In the genomic region with DNA sequence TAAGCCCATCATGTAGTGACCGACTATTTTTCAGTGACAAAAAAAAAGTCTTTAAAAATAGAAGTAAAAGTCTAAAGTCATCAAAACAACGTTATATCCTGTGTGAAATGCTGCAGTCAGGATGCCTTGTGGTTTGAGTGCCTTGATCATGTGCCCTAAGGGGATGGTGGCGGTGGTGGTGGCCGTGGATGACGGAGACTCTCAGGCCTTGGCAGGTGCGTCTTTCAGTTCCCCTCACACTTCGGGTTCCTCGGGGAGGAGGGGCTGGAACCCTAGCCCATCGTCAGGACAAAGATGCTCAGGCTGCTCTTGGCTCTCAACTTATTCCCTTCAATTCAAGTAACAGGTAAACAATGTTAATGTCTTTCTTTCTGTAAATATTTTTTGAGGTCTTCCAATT, we compare ENCODE assay signal across 1 cellular context.
TF ChIP-seq lines count a peak whose summit lies in the region.

Gene CD28, plus strand, starts transcription at position 237 of the 400 bp plus-strand sequence. Its CDS starts 58 bp downstream, at position 295.

TF ChIP-seq in HepG2, 621 proteins besides CTCF, POLR2A, EP300 and RAD21 (continued from another document):
- TF ChIP-seq ZSCAN9 (CRISPR knock-in tag; IDR thresholded peaks at IDR 0.05; ENCODE audit: borderline replicate concordance) (no peak), NCOA1 (CRISPR knock-in tag; IDR thresholded peaks at IDR 0.05) (no peak)
- TF ChIP-seq, protein P1, sequence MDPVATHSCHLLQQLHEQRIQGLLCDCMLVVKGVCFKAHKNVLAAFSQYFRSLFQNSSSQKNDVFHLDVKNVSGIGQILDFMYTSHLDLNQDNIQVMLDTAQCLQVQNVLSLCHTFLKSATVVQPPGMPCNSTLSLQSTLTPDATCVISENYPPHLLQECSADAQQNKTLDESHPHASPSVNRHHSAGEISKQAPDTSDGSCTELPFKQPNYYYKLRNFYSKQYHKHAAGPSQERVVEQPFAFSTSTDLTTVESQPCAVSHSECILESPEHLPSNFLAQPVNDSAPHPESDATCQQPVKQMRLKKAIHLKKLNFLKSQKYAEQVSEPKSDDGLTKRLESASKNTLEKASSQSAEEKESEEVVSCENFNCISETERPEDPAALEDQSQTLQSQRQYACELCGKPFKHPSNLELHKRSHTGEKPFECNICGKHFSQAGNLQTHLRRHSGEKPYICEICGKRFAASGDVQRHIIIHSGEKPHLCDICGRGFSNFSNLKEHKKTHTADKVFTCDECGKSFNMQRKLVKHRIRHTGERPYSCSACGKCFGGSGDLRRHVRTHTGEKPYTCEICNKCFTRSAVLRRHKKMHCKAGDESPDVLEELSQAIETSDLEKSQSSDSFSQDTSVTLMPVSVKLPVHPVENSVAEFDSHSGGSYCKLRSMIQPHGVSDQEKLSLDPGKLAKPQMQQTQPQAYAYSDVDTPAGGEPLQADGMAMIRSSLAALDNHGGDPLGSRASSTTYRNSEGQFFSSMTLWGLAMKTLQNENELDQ (CRISPR knock-in tag; IDR thresholded peaks at IDR 0.05; ENCODE audit: borderline replicate concordance): no peak
